Comparison of ENCODE assay signal across 1 cellular context in the genomic region with DNA sequence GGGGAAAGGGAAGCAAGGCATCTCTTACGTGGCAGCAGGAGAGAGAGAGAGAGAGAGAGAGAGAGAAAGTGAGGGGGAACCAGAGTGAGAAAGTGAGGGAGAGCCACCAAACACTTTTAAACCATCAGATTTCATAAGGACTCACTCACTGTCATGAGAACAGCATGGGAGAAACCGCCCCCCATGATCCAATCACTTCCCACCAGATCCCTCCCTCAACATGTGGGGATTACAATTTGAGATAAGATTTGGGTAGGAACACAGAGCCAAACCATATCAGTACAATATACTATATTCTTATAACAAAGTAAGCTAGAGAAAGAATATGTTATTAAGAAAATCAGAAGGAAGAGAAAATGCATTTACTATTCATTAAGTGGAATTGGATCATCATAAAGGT.
TF ChIP-seq lines count a peak whose summit lies in the region.

No MANE protein-coding gene starts in this region.

TF ChIP-seq in K562, 482 proteins besides CTCF, POLR2A, EP300 and RAD21:
- TF ChIP-seq NFIX (CRISPR knock-in tag; IDR thresholded peaks at IDR 0.05; ENCODE audit: low read depth) (no peak), ZNF143 (CRISPR knock-in tag; IDR thresholded peaks at IDR 0.05) (no peak), ZNF444 (CRISPR knock-in tag; IDR thresholded peaks at IDR 0.05) (no peak), KDM1A (IDR thresholded peaks at IDR 0.05) (no peak), ARID1B (IDR thresholded peaks at IDR 0.05) (peak; percentile 52), TCF3 (CRISPR knock-in tag; IDR thresholded peaks at IDR 0.05) (peak; percentile 42), HMG20B (CRISPR knock-in tag; IDR thresholded peaks at IDR 0.05) (no peak), NFYB (IDR thresholded peaks at IDR 0.05; ENCODE audit: extremely low read depth, insufficient read length) (no peak), CBX1 (IDR thresholded peaks at IDR 0.05; ENCODE audit: low read depth) (no peak), PTRF (tag; IDR thresholded peaks at IDR 0.05) (no peak), ZNF696 (CRISPR knock-in tag; conservative IDR thresholded peaks at IDR 0.05) (no peak), TGIF2 (CRISPR knock-in tag; IDR thresholded peaks at IDR 0.05) (no peak), SNIP1 (IDR thresholded peaks at IDR 0.05; ENCODE audit: low read depth) (no peak), TAL1 (IDR thresholded peaks at IDR 0.05) (peak; percentile 69), SMARCA4 (IDR thresholded peaks at IDR 0.05) (no peak), KAT2B (IDR thresholded peaks at IDR 0.05; ENCODE audit: low read depth, low read length) (no peak), CBFA2T2 (conservative IDR thresholded peaks at IDR 0.05) (peak; percentile 32; the same call in 1 of the 2 replicates), MLX (CRISPR knock-in tag; conservative IDR thresholded peaks at IDR 0.05) (no peak), KLF16 (IDR thresholded peaks at IDR 0.05) (no peak), SIX5 (IDR thresholded peaks at IDR 0.05; ENCODE audit: borderline replicate concordance in 1 of 2, insufficient read depth in 1 of 2, low read depth in 1 of 2, low read length in 2 of 2) (no peak), RCOR1 (IDR thresholded peaks at IDR 0.05; ENCODE audit: borderline replicate concordance in 1 of 2, low read depth in 2 of 2, low read length in 2 of 2) (no peak), POLR2G (IDR thresholded peaks at IDR 0.05; ENCODE audit: low read depth, low read length) (no peak), CBFA2T3 (IDR thresholded peaks at IDR 0.05) (peak; percentile 49; the same call in 1 of the 2 replicates)
- TF ChIP-seq, protein P1, sequence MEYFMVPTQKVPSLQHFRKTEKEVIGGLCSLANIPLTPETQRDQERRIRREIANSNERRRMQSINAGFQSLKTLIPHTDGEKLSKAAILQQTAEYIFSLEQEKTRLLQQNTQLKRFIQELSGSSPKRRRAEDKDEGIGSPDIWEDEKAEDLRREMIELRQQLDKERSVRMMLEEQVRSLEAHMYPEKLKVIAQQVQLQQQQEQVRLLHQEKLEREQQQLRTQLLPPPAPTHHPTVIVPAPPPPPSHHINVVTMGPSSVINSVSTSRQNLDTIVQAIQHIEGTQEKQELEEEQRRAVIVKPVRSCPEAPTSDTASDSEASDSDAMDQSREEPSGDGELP (CRISPR knock-in tag; IDR thresholded peaks at IDR 0.05; ENCODE audit: borderline replicate concordance), result no peak
- TF ChIP-seq, protein P2, sequence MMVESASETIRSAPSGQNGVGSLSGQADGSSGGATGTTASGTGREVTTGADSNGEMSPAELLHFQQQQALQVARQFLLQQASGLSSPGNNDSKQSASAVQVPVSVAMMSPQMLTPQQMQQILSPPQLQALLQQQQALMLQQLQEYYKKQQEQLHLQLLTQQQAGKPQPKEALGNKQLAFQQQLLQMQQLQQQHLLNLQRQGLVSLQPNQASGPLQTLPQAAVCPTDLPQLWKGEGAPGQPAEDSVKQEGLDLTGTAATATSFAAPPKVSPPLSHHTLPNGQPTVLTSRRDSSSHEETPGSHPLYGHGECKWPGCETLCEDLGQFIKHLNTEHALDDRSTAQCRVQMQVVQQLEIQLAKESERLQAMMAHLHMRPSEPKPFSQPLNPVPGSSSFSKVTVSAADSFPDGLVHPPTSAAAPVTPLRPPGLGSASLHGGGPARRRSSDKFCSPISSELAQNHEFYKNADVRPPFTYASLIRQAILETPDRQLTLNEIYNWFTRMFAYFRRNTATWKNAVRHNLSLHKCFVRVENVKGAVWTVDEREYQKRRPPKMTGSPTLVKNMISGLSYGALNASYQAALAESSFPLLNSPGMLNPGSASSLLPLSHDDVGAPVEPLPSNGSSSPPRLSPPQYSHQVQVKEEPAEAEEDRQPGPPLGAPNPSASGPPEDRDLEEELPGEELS (CRISPR knock-in tag; IDR thresholded peaks at IDR 0.05; ENCODE audit: borderline replicate concordance), result no peak
